In the genomic region with DNA sequence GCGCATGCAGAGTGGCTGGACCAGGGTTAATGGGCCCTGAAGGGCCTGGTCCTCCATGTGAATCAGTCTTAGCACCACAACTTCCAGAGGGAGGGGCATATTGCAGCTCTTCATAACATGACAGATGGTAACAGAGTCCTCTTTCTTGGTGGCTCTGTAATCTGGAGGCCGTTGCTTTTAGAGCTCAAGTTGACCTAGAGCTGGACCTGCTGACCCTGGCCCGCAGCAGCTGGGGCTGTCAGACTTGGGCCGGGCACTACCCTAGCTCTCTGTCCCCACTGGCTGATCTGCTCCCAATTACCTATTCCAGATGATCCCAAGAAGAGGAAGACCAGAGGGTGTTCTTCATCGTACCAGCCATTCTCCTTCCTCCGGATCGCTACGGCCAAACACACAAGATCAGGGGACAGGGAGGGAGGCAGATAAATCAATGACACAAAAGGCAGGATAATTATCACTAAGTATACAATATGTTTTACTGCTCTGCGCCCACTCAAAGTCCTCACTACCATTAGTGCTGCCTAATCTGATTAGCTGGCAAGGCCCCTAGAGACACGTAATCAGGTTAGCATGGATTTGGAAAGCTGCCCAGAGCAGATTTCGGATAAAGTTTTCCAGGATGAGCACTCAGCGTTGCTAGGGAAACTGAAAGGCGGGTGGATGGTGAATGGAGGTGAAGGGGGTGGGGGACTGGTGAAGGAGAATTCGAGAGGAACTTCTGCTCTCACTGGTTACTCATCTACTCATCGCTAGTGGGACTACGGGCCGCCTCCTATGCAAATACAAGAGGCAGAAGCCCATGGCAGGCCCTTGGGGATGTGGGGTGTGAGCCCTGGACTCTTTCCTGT, we compare ENCODE assay signal across 1 cellular context.
TF ChIP-seq lines count a peak whose summit lies in the region.

No MANE protein-coding gene starts in this region.

TF ChIP-seq in HEK293, 187 proteins besides CTCF, POLR2A, EP300 and RAD21 (continued from another document and continues in another):
- TF ChIP-seq, protein P1, sequence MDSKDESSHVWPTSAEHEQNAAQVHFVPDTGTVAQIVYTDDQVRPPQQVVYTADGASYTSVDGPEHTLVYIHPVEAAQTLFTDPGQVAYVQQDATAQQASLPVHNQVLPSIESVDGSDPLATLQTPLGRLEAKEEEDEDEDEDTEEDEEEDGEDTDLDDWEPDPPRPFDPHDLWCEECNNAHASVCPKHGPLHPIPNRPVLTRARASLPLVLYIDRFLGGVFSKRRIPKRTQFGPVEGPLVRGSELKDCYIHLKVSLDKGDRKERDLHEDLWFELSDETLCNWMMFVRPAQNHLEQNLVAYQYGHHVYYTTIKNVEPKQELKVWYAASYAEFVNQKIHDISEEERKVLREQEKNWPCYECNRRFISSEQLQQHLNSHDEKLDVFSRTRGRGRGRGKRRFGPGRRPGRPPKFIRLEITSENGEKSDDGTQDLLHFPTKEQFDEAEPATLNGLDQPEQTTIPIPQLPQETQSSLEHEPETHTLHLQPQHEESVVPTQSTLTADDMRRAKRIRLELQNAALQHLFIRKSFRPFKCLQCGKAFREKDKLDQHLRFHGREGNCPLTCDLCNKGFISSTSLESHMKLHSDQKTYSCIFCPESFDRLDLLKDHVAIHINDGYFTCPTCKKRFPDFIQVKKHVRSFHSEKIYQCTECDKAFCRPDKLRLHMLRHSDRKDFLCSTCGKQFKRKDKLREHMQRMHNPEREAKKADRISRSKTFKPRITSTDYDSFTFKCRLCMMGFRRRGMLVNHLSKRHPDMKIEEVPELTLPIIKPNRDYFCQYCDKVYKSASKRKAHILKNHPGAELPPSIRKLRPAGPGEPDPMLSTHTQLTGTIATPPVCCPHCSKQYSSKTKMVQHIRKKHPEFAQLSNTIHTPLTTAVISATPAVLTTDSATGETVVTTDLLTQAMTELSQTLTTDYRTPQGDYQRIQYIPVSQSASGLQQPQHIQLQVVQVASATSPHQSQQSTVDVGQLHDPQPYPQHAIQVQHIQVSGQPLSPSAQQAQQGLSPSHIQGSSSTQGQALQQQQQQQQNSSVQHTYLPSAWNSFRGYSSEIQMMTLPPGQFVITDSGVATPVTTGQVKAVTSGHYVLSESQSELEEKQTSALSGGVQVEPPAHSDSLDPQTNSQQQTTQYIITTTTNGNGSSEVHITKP (tag by site-specific recombination; IDR thresholded peaks at IDR 0.05): peak; percentile 81
- TF ChIP-seq ZNF621 (tag by site-specific recombination; IDR thresholded peaks at IDR 0.05): no peak
- TF ChIP-seq YY1 (tag by site-specific recombination; IDR thresholded peaks at IDR 0.05): no peak
- TF ChIP-seq ZNF658 (tag by site-specific recombination; IDR thresholded peaks at IDR 0.05): no peak
- TF ChIP-seq, protein P2, sequence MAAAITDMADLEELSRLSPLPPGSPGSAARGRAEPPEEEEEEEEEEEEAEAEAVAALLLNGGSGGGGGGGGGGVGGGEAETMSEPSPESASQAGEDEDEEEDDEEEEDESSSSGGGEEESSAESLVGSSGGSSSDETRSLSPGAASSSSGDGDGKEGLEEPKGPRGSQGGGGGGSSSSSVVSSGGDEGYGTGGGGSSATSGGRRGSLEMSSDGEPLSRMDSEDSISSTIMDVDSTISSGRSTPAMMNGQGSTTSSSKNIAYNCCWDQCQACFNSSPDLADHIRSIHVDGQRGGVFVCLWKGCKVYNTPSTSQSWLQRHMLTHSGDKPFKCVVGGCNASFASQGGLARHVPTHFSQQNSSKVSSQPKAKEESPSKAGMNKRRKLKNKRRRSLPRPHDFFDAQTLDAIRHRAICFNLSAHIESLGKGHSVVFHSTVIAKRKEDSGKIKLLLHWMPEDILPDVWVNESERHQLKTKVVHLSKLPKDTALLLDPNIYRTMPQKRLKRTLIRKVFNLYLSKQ (tag by site-specific recombination; IDR thresholded peaks at IDR 0.05; ENCODE audit: borderline replicate concordance): no peak
- TF ChIP-seq ZNF350 (tag by site-specific recombination; IDR thresholded peaks at IDR 0.05): no peak
- TF ChIP-seq ZNF391 (tag by site-specific recombination; IDR thresholded peaks at IDR 0.05; ENCODE audit: borderline replicate concordance, low read depth): peak; percentile 84; the same call in 1 of the 2 replicates
- no peak for TF ChIP-seq HOXA7 (CRISPR knock-in tag; IDR thresholded peaks at IDR 0.05; ENCODE audit: borderline replicate concordance)
- peak; percentile 94 for TF ChIP-seq GFI1B (tag by site-specific recombination; IDR thresholded peaks at IDR 0.05)
- TF ChIP-seq ZNF548 (tag by site-specific recombination; IDR thresholded peaks at IDR 0.05): no peak
- TF ChIP-seq ZFP41 (tag by site-specific recombination; IDR thresholded peaks at IDR 0.05; ENCODE audit: borderline replicate concordance): no peak
- TF ChIP-seq, protein P3, sequence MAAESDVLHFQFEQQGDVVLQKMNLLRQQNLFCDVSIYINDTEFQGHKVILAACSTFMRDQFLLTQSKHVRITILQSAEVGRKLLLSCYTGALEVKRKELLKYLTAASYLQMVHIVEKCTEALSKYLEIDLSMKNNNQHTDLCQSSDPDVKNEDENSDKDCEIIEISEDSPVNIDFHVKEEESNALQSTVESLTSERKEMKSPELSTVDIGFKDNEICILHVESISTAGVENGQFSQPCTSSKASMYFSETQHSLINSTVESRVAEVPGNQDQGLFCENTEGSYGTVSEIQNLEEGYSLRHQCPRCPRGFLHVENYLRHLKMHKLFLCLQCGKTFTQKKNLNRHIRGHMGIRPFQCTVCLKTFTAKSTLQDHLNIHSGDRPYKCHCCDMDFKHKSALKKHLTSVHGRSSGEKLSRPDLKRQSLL (tag by site-specific recombination; IDR thresholded peaks at IDR 0.05): no peak
- TF ChIP-seq ZNF112 (tag by site-specific recombination; IDR thresholded peaks at IDR 0.05): no peak
- TF ChIP-seq, protein P4, sequence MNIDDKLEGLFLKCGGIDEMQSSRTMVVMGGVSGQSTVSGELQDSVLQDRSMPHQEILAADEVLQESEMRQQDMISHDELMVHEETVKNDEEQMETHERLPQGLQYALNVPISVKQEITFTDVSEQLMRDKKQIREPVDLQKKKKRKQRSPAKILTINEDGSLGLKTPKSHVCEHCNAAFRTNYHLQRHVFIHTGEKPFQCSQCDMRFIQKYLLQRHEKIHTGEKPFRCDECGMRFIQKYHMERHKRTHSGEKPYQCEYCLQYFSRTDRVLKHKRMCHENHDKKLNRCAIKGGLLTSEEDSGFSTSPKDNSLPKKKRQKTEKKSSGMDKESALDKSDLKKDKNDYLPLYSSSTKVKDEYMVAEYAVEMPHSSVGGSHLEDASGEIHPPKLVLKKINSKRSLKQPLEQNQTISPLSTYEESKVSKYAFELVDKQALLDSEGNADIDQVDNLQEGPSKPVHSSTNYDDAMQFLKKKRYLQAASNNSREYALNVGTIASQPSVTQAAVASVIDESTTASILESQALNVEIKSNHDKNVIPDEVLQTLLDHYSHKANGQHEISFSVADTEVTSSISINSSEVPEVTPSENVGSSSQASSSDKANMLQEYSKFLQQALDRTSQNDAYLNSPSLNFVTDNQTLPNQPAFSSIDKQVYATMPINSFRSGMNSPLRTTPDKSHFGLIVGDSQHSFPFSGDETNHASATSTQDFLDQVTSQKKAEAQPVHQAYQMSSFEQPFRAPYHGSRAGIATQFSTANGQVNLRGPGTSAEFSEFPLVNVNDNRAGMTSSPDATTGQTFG (tag by site-specific recombination; IDR thresholded peaks at IDR 0.05; ENCODE audit: borderline replicate concordance): no peak
- TF ChIP-seq, protein P5, sequence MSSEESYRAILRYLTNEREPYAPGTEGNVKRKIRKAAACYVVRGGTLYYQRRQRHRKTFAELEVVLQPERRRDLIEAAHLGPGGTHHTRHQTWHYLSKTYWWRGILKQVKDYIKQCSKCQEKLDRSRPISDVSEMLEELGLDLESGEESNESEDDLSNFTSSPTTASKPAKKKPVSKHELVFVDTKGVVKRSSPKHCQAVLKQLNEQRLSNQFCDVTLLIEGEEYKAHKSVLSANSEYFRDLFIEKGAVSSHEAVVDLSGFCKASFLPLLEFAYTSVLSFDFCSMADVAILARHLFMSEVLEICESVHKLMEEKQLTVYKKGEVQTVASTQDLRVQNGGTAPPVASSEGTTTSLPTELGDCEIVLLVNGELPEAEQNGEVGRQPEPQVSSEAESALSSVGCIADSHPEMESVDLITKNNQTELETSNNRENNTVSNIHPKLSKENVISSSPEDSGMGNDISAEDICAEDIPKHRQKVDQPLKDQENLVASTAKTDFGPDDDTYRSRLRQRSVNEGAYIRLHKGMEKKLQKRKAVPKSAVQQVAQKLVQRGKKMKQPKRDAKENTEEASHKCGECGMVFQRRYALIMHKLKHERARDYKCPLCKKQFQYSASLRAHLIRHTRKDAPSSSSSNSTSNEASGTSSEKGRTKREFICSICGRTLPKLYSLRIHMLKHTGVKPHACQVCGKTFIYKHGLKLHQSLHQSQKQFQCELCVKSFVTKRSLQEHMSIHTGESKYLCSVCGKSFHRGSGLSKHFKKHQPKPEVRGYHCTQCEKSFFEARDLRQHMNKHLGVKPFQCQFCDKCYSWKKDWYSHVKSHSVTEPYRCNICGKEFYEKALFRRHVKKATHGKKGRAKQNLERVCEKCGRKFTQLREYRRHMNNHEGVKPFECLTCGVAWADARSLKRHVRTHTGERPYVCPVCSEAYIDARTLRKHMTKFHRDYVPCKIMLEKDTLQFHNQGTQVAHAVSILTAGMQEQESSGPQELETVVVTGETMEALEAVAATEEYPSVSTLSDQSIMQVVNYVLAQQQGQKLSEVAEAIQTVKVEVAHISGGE (tag by site-specific recombination; conservative IDR thresholded peaks at IDR 0.05; ENCODE audit: low read depth): no peak; the same call in 1 of the 2 replicates
- TF ChIP-seq ZNF571 (tag by site-specific recombination; IDR thresholded peaks at IDR 0.05): no peak
- no peak for TF ChIP-seq ZNF626 (tag by site-specific recombination; IDR thresholded peaks at IDR 0.05)
- TF ChIP-seq ZNF473 (tag by site-specific recombination; IDR thresholded peaks at IDR 0.05): no peak
- no peak for TF ChIP-seq ZNF514 (tag by site-specific recombination; IDR thresholded peaks at IDR 0.05)
- TF ChIP-seq ZNF174 (tag by site-specific recombination; IDR thresholded peaks at IDR 0.05): no peak
- TF ChIP-seq GLIS2 (tag by site-specific recombination; IDR thresholded peaks at IDR 0.05): no peak
- TF ChIP-seq ZNF510 (tag by site-specific recombination; IDR thresholded peaks at IDR 0.05; ENCODE audit: insufficient replicate concordance): no peak
- TF ChIP-seq ZNF335 (tag by site-specific recombination; conservative IDR thresholded peaks at IDR 0.05): no peak
- TF ChIP-seq, protein P6, sequence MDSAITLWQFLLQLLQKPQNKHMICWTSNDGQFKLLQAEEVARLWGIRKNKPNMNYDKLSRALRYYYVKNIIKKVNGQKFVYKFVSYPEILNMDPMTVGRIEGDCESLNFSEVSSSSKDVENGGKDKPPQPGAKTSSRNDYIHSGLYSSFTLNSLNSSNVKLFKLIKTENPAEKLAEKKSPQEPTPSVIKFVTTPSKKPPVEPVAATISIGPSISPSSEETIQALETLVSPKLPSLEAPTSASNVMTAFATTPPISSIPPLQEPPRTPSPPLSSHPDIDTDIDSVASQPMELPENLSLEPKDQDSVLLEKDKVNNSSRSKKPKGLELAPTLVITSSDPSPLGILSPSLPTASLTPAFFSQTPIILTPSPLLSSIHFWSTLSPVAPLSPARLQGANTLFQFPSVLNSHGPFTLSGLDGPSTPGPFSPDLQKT (IDR thresholded peaks at IDR 0.05; ENCODE audit: borderline replicate concordance, low read depth, low read length): no peak
- TF ChIP-seq ZNF521 (tag by site-specific recombination; IDR thresholded peaks at IDR 0.05): no peak
- no peak for TF ChIP-seq ZNF132 (tag by site-specific recombination; IDR thresholded peaks at IDR 0.05; ENCODE audit: borderline replicate concordance)
- TF ChIP-seq, protein P7, sequence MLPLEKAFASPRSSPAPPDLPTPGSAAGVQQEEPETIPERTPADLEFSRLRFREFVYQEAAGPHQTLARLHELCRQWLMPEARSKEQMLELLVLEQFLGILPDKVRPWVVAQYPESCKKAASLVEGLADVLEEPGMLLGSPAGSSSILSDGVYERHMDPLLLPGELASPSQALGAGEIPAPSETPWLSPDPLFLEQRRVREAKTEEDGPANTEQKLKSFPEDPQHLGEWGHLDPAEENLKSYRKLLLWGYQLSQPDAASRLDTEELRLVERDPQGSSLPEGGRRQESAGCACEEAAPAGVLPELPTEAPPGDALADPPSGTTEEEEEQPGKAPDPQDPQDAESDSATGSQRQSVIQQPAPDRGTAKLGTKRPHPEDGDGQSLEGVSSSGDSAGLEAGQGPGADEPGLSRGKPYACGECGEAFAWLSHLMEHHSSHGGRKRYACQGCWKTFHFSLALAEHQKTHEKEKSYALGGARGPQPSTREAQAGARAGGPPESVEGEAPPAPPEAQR (tag by site-specific recombination; IDR thresholded peaks at IDR 0.05): no peak
- TF ChIP-seq, protein P8, sequence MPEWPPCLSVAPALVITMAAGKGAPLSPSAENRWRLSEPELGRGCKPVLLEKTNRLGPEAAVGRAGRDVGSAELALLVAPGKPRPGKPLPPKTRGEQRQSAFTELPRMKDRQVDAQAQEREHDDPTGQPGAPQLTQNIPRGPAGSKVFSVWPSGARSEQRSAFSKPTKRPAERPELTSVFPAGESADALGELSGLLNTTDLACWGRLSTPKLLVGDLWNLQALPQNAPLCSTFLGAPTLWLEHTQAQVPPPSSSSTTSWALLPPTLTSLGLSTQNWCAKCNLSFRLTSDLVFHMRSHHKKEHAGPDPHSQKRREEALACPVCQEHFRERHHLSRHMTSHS (tag by site-specific recombination; IDR thresholded peaks at IDR 0.05): 0 out of 2 replicates have a peak, but pooled peaks have one; percentile 86
- TF ChIP-seq ZBTB21 (tag by site-specific recombination; IDR thresholded peaks at IDR 0.05): peak; percentile 48; the same call in 1 of the 2 replicates
- TF ChIP-seq, protein P9, sequence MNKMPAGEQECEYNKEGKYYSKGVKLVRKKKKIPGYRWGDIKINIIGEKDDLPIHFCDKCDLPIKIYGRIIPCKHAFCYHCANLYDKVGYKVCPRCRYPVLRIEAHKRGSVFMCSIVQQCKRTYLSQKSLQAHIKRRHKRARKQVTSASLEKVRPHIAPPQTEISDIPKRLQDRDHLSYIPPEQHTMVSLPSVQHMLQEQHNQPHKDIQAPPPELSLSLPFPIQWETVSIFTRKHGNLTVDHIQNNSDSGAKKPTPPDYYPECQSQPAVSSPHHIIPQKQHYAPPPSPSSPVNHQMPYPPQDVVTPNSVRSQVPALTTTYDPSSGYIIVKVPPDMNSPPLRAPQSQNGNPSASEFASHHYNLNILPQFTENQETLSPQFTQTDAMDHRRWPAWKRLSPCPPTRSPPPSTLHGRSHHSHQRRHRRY (tag by site-specific recombination; IDR thresholded peaks at IDR 0.05): no peak
- peak; percentile 86 for TF ChIP-seq ZNF184 (tag by site-specific recombination; IDR thresholded peaks at IDR 0.05)
- TF ChIP-seq, protein P10, sequence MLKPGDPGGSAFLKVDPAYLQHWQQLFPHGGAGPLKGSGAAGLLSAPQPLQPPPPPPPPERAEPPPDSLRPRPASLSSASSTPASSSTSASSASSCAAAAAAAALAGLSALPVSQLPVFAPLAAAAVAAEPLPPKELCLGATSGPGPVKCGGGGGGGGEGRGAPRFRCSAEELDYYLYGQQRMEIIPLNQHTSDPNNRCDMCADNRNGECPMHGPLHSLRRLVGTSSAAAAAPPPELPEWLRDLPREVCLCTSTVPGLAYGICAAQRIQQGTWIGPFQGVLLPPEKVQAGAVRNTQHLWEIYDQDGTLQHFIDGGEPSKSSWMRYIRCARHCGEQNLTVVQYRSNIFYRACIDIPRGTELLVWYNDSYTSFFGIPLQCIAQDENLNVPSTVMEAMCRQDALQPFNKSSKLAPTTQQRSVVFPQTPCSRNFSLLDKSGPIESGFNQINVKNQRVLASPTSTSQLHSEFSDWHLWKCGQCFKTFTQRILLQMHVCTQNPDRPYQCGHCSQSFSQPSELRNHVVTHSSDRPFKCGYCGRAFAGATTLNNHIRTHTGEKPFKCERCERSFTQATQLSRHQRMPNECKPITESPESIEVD (tag by site-specific recombination; IDR thresholded peaks at IDR 0.05): peak; percentile 98
- TF ChIP-seq ZBTB48 (tag by site-specific recombination; IDR thresholded peaks at IDR 0.05): peak; percentile 35; the same call in 1 of the 2 replicates
- no peak for TF ChIP-seq ZNF677 (tag by site-specific recombination; IDR thresholded peaks at IDR 0.05)
- no peak for TF ChIP-seq REPIN1 (tag by site-specific recombination; IDR thresholded peaks at IDR 0.05; ENCODE audit: low read depth)
